10 cellular contexts compared by ENCODE assay signal in genomic region chr2:173028141-173028540, GRCh38. TPM values are rescaled to one million over a fixed set of nuclear protein-coding genes. Genes with fewer than 3 reads are reported as not detected.
DNase-seq lines count a peak whose midpoint lies in the region; ATAC-seq, FAIRE-seq and TF ChIP-seq lines count a peak whose summit lies in the region.
"Had no signal": no experiment of that assay in that cellular context is flagged by ENCODE, and none has a peak within 500 bp of the region (broad histone marks: within the 10 kb centered on the region; RNA-seq: fewer than 3 reads in every experiment).

No MANE protein-coding gene starts in this region.

- H3K14ac ChIP-seq in H1 (ENCODE audit: insufficient read length) = no peak overlapping the region

- H2AFZ ChIP-seq in PC-3 (ENCODE audit: low read length) (peak overlapping the region; percentile 53; the same call in 1 of the 2 replicates), H1 (ENCODE audit: low read length) (no peak overlapping the region)

- H4K5ac ChIP-seq in H1 (ENCODE audit: insufficient read length, low read depth, low read length) = peak overlapping the region; percentile 17

- no TSS peak for BruUV-seq in PC-3 (replicated peaks; lab: Mats Ljungman, UMichigan)

- H3K23me2 ChIP-seq in H1 (ENCODE audit: low read depth, low read length) = no peaks in the 10 kb centered on the region

- peaks cover 4% of the 10 kb centered on the region for H3K4me1 ChIP-seq in PC-3 (ENCODE audit: insufficient read depth, low read length)
- H3K4me1 ChIP-seq in H1 (replicated peaks in 1 of 4; ENCODE audit: control insufficient read depth in 3 of 4, insufficient read depth in 4 of 4, low read length in 3 of 4) = peaks cover 0 to 3% (median 0%) of the 10 kb centered on the region in 4 experiments; a peak in 1 of 7 replicates
- no peaks in the 10 kb centered on the region for H3K4me1 ChIP-seq in mesodermal cell (ENCODE audit: control insufficient read depth, insufficient read depth, low read length, poor library complexity, severe bottlenecking)
- peaks cover 9% of the 10 kb centered on the region for H3K4me1 ChIP-seq in upper lobe of right lung
- H3K4me1 ChIP-seq: HAP-1 had no signal

- H4K8ac ChIP-seq in H1 (ENCODE audit: extremely low read depth, insufficient read depth, low read length) = no peak overlapping the region

- peak overlapping the region; percentile 42 for H4K91ac ChIP-seq in H1 (replicated peaks; ENCODE audit: insufficient read length, low read length)

- no peak overlapping the region for H3K4me3 ChIP-seq in PC-3 (ENCODE audit: low read length)
- H3K4me3 ChIP-seq in H1 (ENCODE audit: extremely low read depth in 1 of 4, insufficient read depth in 2 of 4, low read depth in 3 of 4, low read length in 4 of 4) = no peak overlapping the region
- no peak overlapping the region for H3K4me3 ChIP-seq in mesodermal cell (ENCODE audit: extremely low read depth, insufficient read depth, low read length, poor library complexity, severe bottlenecking)
- H3K4me3 ChIP-seq in upper lobe of right lung = no peak overlapping the region
- H3K4me3 ChIP-seq: HAP-1, Peyer's patch had no signal

- no peak overlapping the region for H3K18ac ChIP-seq in H1 (ENCODE audit: extremely low read depth, low read length)

- POLR2A ChIA-PET in PC-3 (lab: Charles Lee; ENCODE audit: unreplicated experiment) (no interaction called here), H1 (lab: Charles Lee; ENCODE audit: partially characterized antibody) (no interaction called here)

- no peak overlapping the region for H2BK120ac ChIP-seq in H1 (replicated peaks; ENCODE audit: low read depth, low read length)

- H2BK12ac ChIP-seq in H1 (ENCODE audit: low read depth, low read length) = 0 out of 2 replicates have a peak overlapping the region, but pooled peaks have one; percentile 40

- H3K4me2 ChIP-seq in PC-3 (ENCODE audit: low read length) (peak overlapping the region; percentile 49; the same call in 1 of the 2 replicates), H1 (ENCODE audit: insufficient read depth in 1 of 2, low read depth in 2 of 2, low read length in 2 of 2) (no peak overlapping the region)

- no peak overlapping the region for H3K4ac ChIP-seq in H1 (replicated peaks; ENCODE audit: insufficient read length, low read depth, low read length)

- H2BK15ac ChIP-seq in H1 (ENCODE audit: low read length) = no peak overlapping the region

- ATAC-seq in PC-3 (no peak), upper lobe of right lung (no peak)
- ATAC-seq: stimulated activated naive CD8-positive, alpha-beta T cell treated with anti-CD3 and anti-CD28 coated beads, Interleukin-15, Interleukin-2, amounts not matched to agents 100 U/mL and 50 U/mL, for 24 hours had no signal

- TF ChIP-seq RAD21 in H1 (IDR thresholded peaks at IDR 0.05 in 1 of 2, conservative IDR thresholded peaks at IDR 0.05 in 1 of 2; ENCODE audit: low read depth in 2 of 2, low read length in 2 of 2) = no peak

- no peaks in the 10 kb centered on the region for H3K79me2 ChIP-seq in PC-3 (ENCODE audit: low read length)
- H3K79me2 ChIP-seq in H1 (ENCODE audit: control insufficient read depth in 1 of 2, insufficient read depth in 2 of 2, low read length in 2 of 2) = no peaks in the 10 kb centered on the region

- no peak for FAIRE-seq in H1 (lab: Jason Lieb, UNC)

- DNase-seq in PC-3 (no peak), H1 (ENCODE audit: low read depth in 1 of 2, low spot score in 2 of 2) (no peak), upper lobe of right lung (no peak), NCI-H82 (lab: John Stamatoyannopoulos, UW) (no peak), NCI-H2171 (lab: John Stamatoyannopoulos, UW) (no peak)
- DNase-seq in activated T-cell treated with anti-CD3 and anti-CD28 coated beads, Interleukin-2, amount 50 U/mL, for 1 hour = no peak

- H3K27ac ChIP-seq in PC-3 (ENCODE audit: low read length) (no peak overlapping the region), H1 (ENCODE audit: low read depth, low read length) (no peak overlapping the region), mesodermal cell (ENCODE audit: low read depth, low read length, severe bottlenecking) (peak overlapping the region; percentile 48), upper lobe of right lung (peak overlapping the region; percentile 37)

- H3K9ac ChIP-seq in PC-3 (ENCODE audit: low read length) (no peak overlapping the region), H1 (replicated peaks in 1 of 4; ENCODE audit: extremely low read depth in 1 of 4, low read depth in 3 of 4, low read length in 3 of 4) (no peak overlapping the region)

- no peaks in the 10 kb centered on the region for H3K9me2 ChIP-seq in PC-3 (replicated peaks; ENCODE audit: low read length)

- H3K9me3 ChIP-seq in PC-3 (ENCODE audit: low read length) = no peaks in the 10 kb centered on the region
- no peaks in the 10 kb centered on the region for H3K9me3 ChIP-seq in H1 (ENCODE audit: insufficient read depth in 2 of 2, low read depth in 1 of 2, low read length in 1 of 2)
- H3K9me3 ChIP-seq in mesodermal cell (ENCODE audit: control insufficient read depth, low read length) = no peaks in the 10 kb centered on the region
- no peaks in the 10 kb centered on the region for H3K9me3 ChIP-seq in upper lobe of right lung
- H3K9me3 ChIP-seq: HAP-1, Peyer's patch had no signal

- TF ChIP-seq CTCF in PC-3 (conservative IDR thresholded peaks at IDR 0.05; ENCODE audit: low read depth, low read length) (no peak), H1 (IDR thresholded peaks at IDR 0.05; ENCODE audit: control extremely low read depth in 1 of 3, insufficient read depth in 1 of 3, low read depth in 1 of 3, low read length in 3 of 3) (no peak), upper lobe of right lung (IDR thresholded peaks at IDR 0.05) (no peak)

- TF ChIP-seq POLR2A in H1 (IDR thresholded peaks at IDR 0.05; ENCODE audit: control extremely low read depth in 1 of 2, low read depth in 2 of 2, low read length in 2 of 2) = no peak

- no peak overlapping the region for H2BK5ac ChIP-seq in H1 (ENCODE audit: low read depth, low read length)

- no peaks in the 10 kb centered on the region for H3F3A ChIP-seq in PC-3 (ENCODE audit: low read length, unreplicated experiment)

- H4K20me1 ChIP-seq in PC-3 (ENCODE audit: low read length) = no peaks in the 10 kb centered on the region
- H4K20me1 ChIP-seq in H1 (replicated peaks in 1 of 2; ENCODE audit: control insufficient read depth in 1 of 2, insufficient read depth in 2 of 2, low read length in 2 of 2) = no peaks in the 10 kb centered on the region

- CTCF ChIA-PET in PC-3 (lab: Charles Lee) (interaction anchor here (0.6 to 2.1 kb wide), 5 partner anchors 21 to 202 kb away, joined by 3 to 13 read pairs (median 6); no protein-coding TSS in a partner anchor), H1 (lab: Charles Lee; ENCODE audit: partially characterized antibody) (interaction anchor here (0.5 to 11.7 kb wide), 49 partner anchors 9 to 1011 kb away, joined by 3 to 227 read pairs (median 3); no protein-coding TSS in a partner anchor)

- WGBS in H1 (ENCODE audit: extremely low coverage in 1 of 2, insufficient coverage in 1 of 2, insufficient read length in 1 of 2, insufficient replicate concordance in 2 of 2, low coverage in 1 of 2, low lambda C conversion rate in 2 of 2, missing lambda C conversion rate in 1 of 2), 2 experiments = 91% methylated on average over 1 of the region's 1 CpG; no CpG with 5 or more reads in 1 of the 2 experiments
- no CpG with 5 or more reads among the region's 1 CpG for WGBS in mesodermal cell (ENCODE audit: insufficient coverage in 2 of 2), 2 experiments

- no peak overlapping the region for H2AK5ac ChIP-seq in H1 (ENCODE audit: low read depth, low read length)

- H3K23ac ChIP-seq in H1 (ENCODE audit: insufficient read length) = no peak overlapping the region

- intact Hi-C loops in PC-3 (cut with micrococcal nuclease) (loop anchor here (5.0 kb wide), 1 partner anchor 1319 kb away; no protein-coding TSS in a partner anchor), upper lobe of right lung (cut with DNase I) (loop anchor here (10.0 kb wide), 1 partner anchor 177 kb away; no protein-coding TSS in a partner anchor)

- no peak overlapping the region for H2BK20ac ChIP-seq in H1 (ENCODE audit: low read length)

- no peak for TF ChIP-seq EP300 in H1 (IDR thresholded peaks at IDR 0.05; ENCODE audit: borderline replicate concordance in 1 of 2, low read depth in 2 of 2, low read length in 2 of 2)

- H3K27me3 ChIP-seq in PC-3 (ENCODE audit: low read length) = no peaks in the 10 kb centered on the region
- no peaks in the 10 kb centered on the region for H3K27me3 ChIP-seq in H1 (replicated peaks in 1 of 4; ENCODE audit: control insufficient read depth in 3 of 4, extremely low read depth in 1 of 4, insufficient read depth in 3 of 4, low read length in 3 of 4)
- H3K27me3 ChIP-seq in upper lobe of right lung = no peaks in the 10 kb centered on the region
- H3K27me3 ChIP-seq: Peyer's patch had no signal

- H3K36me3 ChIP-seq in PC-3 (ENCODE audit: low read depth, low read length) (no peaks in the 10 kb centered on the region), H1 (ENCODE audit: control insufficient read depth in 2 of 4, insufficient read depth in 4 of 4, low read length in 3 of 4) (no peaks in the 10 kb centered on the region), mesodermal cell (ENCODE audit: control insufficient read depth, insufficient read depth, low read length) (no peaks in the 10 kb centered on the region), upper lobe of right lung (no peaks in the 10 kb centered on the region)
- H3K36me3 ChIP-seq: HAP-1, Peyer's patch had no signal

- H3K79me1 ChIP-seq in H1 (ENCODE audit: low read depth, low read length) = no peaks in the 10 kb centered on the region

- no peak overlapping the region for H3K56ac ChIP-seq in H1 (replicated peaks; ENCODE audit: insufficient read length, low read depth, low read length)

TF ChIP-seq in H1, 55 proteins besides CTCF, POLR2A, EP300 and RAD21:
- no peak for TF ChIP-seq GABPA (IDR thresholded peaks at IDR 0.05; ENCODE audit: borderline replicate concordance, insufficient read depth, low read length)
- TF ChIP-seq NANOG (IDR thresholded peaks at IDR 0.05; ENCODE audit: insufficient read depth, low read depth, low read length, poor library complexity, severe bottlenecking) = no peak
- TF ChIP-seq BRCA1 (IDR thresholded peaks at IDR 0.05; ENCODE audit: low read depth, low read length) = no peak
- no peak for TF ChIP-seq SP2 (IDR thresholded peaks at IDR 0.05; ENCODE audit: low read length)

RNA-seq across cellular contexts. Expression of gene MAP3K20, which starts 47.5 kb away (rescaled TPM):
- total RNA-seq in PC-3 (2014; rRNA removed) (23.1 and 29.8 TPM in 2 replicates), upper lobe of right lung (52.0 TPM)
- 8.5 and 11.1 TPM in 2 replicates for total RNA-seq in H1 (2021; fragmentation: NEBNext Ultra II Directional; extraction: Animal tissue kit (Norgen Biotek cat#: 25700))
- polyA plus RNA-seq in H1 (2011; rRNA removed) = 2.4 and 3.1 TPM in 2 replicates
- polyA plus RNA-seq in H1 (2011; cell fraction: cytosol; rRNA removed) = 3.7 TPM
- 3.2 TPM for polyA plus RNA-seq in H1 (2011; cell fraction: nucleus; rRNA removed)
- polyA plus RNA-seq in H1 (2012, experiment 1 of 2) = 4.6 to 6.9 TPM (median 5.7 TPM) in 4 replicates
- 0.60 TPM for polyA plus RNA-seq in H1 (2012, experiment 2 of 2)
- polyA plus RNA-seq in H1 (2013, experiment 1 of 2) = 11.8 TPM
- polyA plus RNA-seq in H1 (2013, experiment 2 of 2) = 10.6 TPM
- polyA minus RNA-seq in H1 (2011; rRNA and poly(A)+ RNA removed) = 9.3 and 16.4 TPM in 2 replicates
- 7.3 TPM for polyA minus RNA-seq in H1 (2011; cell fraction: cytosol; rRNA and poly(A)+ RNA removed)
- 11.6 TPM for polyA minus RNA-seq in H1 (2011; cell fraction: nucleus; rRNA and poly(A)+ RNA removed)
- polyA plus RNA-seq in mesodermal cell (2013, experiment 1 of 2) = 24.4 TPM
- 23.1 TPM for polyA plus RNA-seq in mesodermal cell (2013, experiment 2 of 2)

Comparison
In these comparisons a context has a peak if more than half of its experiments do, and no peak if none do; other contexts are left out.
1. H3K27ac ChIP-seq: peak in mesodermal cell (single experiment) and upper lobe of right lung (single experiment); none in PC-3 (single experiment) and H1 (single experiment).